In the genomic region with DNA sequence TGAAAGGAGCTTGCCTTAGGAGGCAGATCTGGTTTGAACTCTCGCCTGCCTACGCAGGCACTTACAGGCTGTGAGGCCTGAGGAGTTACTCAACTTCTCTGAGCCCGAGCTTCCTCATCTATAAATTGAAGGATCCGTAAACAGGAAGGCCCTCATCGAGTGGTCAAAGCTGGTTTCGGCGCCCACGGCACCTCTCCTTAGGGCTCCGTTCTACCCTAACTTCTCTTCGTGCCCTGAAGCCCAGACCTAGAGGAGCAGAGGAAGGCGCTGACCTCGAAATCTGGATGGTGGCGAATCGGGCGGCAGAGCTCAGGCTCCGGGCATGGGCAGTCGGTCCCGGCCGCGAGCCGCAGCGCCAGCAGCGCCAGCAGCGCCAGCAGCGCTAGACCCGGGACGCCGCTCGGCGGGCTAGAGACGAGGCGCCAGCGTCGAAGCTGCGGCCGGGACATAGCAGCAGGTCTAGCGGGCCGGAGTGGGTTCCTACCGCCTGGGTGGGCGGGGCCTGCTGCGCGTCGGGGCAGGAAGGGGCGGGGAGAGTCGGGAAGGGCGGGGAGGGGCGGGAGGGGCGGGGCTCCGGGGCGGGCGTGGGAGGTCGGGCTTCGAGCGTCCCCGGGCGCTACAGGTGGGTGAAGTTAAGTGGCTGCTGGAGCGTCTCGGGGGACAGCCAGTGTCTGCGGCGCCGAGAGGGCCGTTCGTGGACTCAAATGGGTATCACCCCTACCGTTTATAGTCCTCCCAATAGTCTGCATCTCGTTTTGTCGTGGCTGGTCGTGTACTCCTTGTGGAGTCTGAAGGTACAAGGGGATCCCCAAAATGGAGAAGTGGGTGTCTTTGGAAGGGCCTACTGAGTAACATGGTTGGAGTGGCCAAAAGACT, we compare ENCODE assay signal across 8 cellular contexts. TPM values are rescaled to one million over a fixed set of nuclear protein-coding genes. Genes with fewer than 3 reads are reported as not detected.
DNase-seq lines count a peak whose midpoint lies in the region; ATAC-seq and TF ChIP-seq lines count a peak whose summit lies in the region.

A gene with protein sequence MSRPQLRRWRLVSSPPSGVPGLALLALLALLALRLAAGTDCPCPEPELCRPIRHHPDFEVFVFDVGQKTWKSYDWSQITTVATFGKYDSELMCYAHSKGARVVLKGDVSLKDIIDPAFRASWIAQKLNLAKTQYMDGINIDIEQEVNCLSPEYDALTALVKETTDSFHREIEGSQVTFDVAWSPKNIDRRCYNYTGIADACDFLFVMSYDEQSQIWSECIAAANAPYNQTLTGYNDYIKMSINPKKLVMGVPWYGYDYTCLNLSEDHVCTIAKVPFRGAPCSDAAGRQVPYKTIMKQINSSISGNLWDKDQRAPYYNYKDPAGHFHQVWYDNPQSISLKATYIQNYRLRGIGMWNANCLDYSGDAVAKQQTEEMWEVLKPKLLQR (minus strand): TSS at position 474 of the 876 bp plus-strand sequence. CDS start 25 bp downstream, at position 449.

- H3K27ac Mint-ChIP-seq in activated CD4-positive, alpha-beta T cell treated with anti-CD3 and anti-CD28 coated beads, Interleukin-2, amount 10 ng/mL, durations not matched to agents 24 days and 14 days = peak within 1 kb of the TSS; percentile 100

- TF ChIP-seq CTCF in BE2C (IDR thresholded peaks at IDR 0.05; ENCODE audit: low read depth, low read length) (no peak), coronary artery (IDR thresholded peaks at IDR 0.05) (no peak)

- no peaks in the 10 kb centered on the region for H3K4me1 ChIP-seq in BE2C

- peak; percentile 88 for ATAC-seq in HG03439 (IDR thresholded peaks at IDR 0.05; ENCODE audit: unreplicated experiment)
- ATAC-seq in left colon = peak; percentile 95

- DNase-seq in BE2C (peak; percentile 88), GM19238 (ENCODE audit: insufficient read length, low spot score) (peak; percentile 86), NCI-H526 (lab: John Stamatoyannopoulos, UW) (peak; percentile 53 to 94), coronary artery (ENCODE audit: low spot score) (peak; percentile 91), left colon (peak; percentile 87 to 93)
- DNase-seq in activated CD4-positive, alpha-beta T cell treated with anti-CD3 and anti-CD28 coated beads, Interleukin-2, amount 10 ng/mL, durations not matched to agents 24 days and 14 days = peak; percentile 95
- DNase-seq in stimulated activated CD4-positive, alpha-beta T cell treated with anti-CD3 and anti-CD28 coated beads, Interleukin-1b, Interleukin-23, amount 100 ng/mL, for 48 hours = peak; percentile 86

- H3K36me3 Mint-ChIP-seq in activated CD4-positive, alpha-beta T cell treated with anti-CD3 and anti-CD28 coated beads, Interleukin-2, amount 10 ng/mL, durations not matched to agents 24 days and 14 days (ENCODE audit: low read depth) = peaks cover 32% of the 10 kb centered on the region

- no peaks in the 10 kb centered on the region for H3K27me3 ChIP-seq in BE2C

- H3K9me3 ChIP-seq in BE2C = no peaks in the 10 kb centered on the region

- no peaks in the 10 kb centered on the region for H3K27me3 Mint-ChIP-seq in activated CD4-positive, alpha-beta T cell treated with anti-CD3 and anti-CD28 coated beads, Interleukin-2, amount 10 ng/mL, durations not matched to agents 24 days and 14 days

- H3K4me1 Mint-ChIP-seq in activated CD4-positive, alpha-beta T cell treated with anti-CD3 and anti-CD28 coated beads, Interleukin-2, amount 10 ng/mL, durations not matched to agents 24 days and 14 days = peaks cover 41% of the 10 kb centered on the region

- H3K27ac ChIP-seq in coronary artery = peak within 1 kb of the TSS; percentile 99

- intact Hi-C loops in activated CD4-positive, alpha-beta T cell treated with anti-CD3 and anti-CD28 coated beads, Interleukin-2, amount 10 ng/mL, durations not matched to agents 24 days and 14 days (cut with micrococcal nuclease) = loop anchor here (1.0 to 5.0 kb wide), 9 partner anchors 25 to 703 kb away; a partner anchor contains a TSS
- intact Hi-C loops in left colon (cut with DNase I, micrococcal nuclease) = loop anchor here in 1 of 2 donors (10.0 kb wide), 1 partner anchor 69 kb away; a partner anchor contains a TSS

- H3K4me3 ChIP-seq in BE2C (ENCODE audit: low read depth, low read length) = peak within 1 kb of the TSS; percentile 60
- peak within 1 kb of the TSS; percentile 88 for H3K4me3 ChIP-seq in coronary artery

- H3K4me3 Mint-ChIP-seq in activated CD4-positive, alpha-beta T cell treated with anti-CD3 and anti-CD28 coated beads, Interleukin-2, amount 10 ng/mL, durations not matched to agents 24 days and 14 days = peak within 1 kb of the TSS; percentile 99

- peaks cover 7% of the 10 kb centered on the region for H3K9me3 Mint-ChIP-seq in activated CD4-positive, alpha-beta T cell treated with anti-CD3 and anti-CD28 coated beads, Interleukin-2, amount 10 ng/mL, durations not matched to agents 24 days and 14 days

- no peaks in the 10 kb centered on the region for H3K36me3 ChIP-seq in BE2C

RNA-seq across cellular contexts. Expression of the gene that starts here (rescaled TPM):
- 2.9 TPM for polyA plus RNA-seq in BE2C (2012; ENCODE audit: insufficient read depth, insufficient read length, low read depth)
- 13.1 and 13.9 TPM in 2 replicates for total RNA-seq in activated CD4-positive, alpha-beta T cell treated with anti-CD3 and anti-CD28 coated beads, Interleukin-2, amount 10 ng/mL, durations not matched to agents 24 days and 14 days
- total RNA-seq in left colon = 10 to 100 TPM; 20.5 to 23.7 TPM

Comparison
In these comparisons a context has a peak if more than half of its experiments do, and no peak if none do; other contexts are left out.
1. Peak in every context shown above with its lines: DNase-seq, ATAC-seq, H3K4me3 ChIP-seq and H3K27ac ChIP-seq.